Comparison of ENCODE assay signal across 18 cellular contexts in the genomic region with DNA sequence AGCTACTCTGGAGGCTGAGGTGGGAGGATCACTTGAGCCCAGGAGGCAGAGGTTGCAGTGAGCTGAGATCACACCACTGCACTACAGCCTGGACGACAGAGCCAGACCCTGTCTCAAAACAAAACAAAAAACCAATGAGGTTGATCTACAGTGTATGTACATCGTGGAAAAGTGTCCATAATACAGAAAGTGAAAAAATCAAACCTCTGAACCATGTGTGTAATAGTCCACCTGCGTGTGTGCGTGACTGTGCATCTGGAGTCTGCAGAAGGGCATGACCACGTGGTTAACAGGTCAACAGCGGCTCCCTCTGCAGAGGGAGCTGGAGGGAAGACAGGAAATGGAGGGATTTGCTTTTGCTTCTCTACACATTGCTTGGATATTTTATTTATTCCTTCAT. TPM values are rescaled to one million over a fixed set of nuclear protein-coding genes. Genes with fewer than 3 reads are reported as not detected.
DNase-seq lines count a peak whose midpoint lies in the region; ATAC-seq, FAIRE-seq and TF ChIP-seq lines count a peak whose summit lies in the region.
"Had no signal": no experiment of that assay in that cellular context is flagged by ENCODE, and none has a peak within 500 bp of the region (broad histone marks: within the 10 kb centered on the region; RNA-seq: fewer than 3 reads in every experiment).

No MANE protein-coding gene starts in this region.

- no peaks in the 10 kb centered on the region for H3K79me2 ChIP-seq in HepG2 (ENCODE audit: insufficient read depth, low read length)

- H3K27ac ChIP-seq in IMR-90 (ENCODE audit: insufficient read depth, low read length), result no peak overlapping the region
- no peak overlapping the region for H3K27ac ChIP-seq in HepG2 (ENCODE audit: extremely low read length, insufficient read depth, low read length)
- H3K27ac ChIP-seq: right atrium auricular region had no signal

- H3K18ac ChIP-seq in IMR-90 (ENCODE audit: low read depth, low read length), result no peak overlapping the region

- H3K4me1 Mint-ChIP-seq in activated naive CD8-positive, alpha-beta T cell treated with anti-CD3 and anti-CD28 coated beads, Interleukin-2, amount 50 U/mL, for 24 hours, result peaks cover 46% of the 10 kb centered on the region
- H3K4me1 Mint-ChIP-seq: natural killer cell had no signal

- BruUV-seq in IMR-90 (replicated peaks; lab: Mats Ljungman, UMichigan) (no TSS peak), HepG2 (replicated peaks; lab: Mats Ljungman, UMichigan) (no TSS peak)

- no peak overlapping the region for H2AK5ac ChIP-seq in IMR-90 (ENCODE audit: low read depth, low read length)

- no peak for TF ChIP-seq POLR2A in IMR-90 (IDR thresholded peaks at IDR 0.05; ENCODE audit: low read depth, low read length)
- TF ChIP-seq POLR2A in HepG2 (IDR thresholded peaks at IDR 0.05; ENCODE audit: insufficient read depth in 1 of 2, low read depth in 2 of 2, low read length in 2 of 2), result no peak
- TF ChIP-seq POLR2A in GM12892 (IDR thresholded peaks at IDR 0.05; ENCODE audit: low read depth, low read length), result no peak

- POLR2A ChIA-PET in IMR-90 (lab: Charles Lee; ENCODE audit: unreplicated experiment), result no interaction called here
- POLR2A ChIA-PET in HepG2 (lab: Yijun Ruan, JAX), result interaction anchor here (1.0 to 1.7 kb wide), 4 partner anchors 11 to 42 kb away, joined by 3 to 5 read pairs (median 4); partner anchors contain the start of gene ENO1

- no peak overlapping the region for H2AFZ ChIP-seq in IMR-90 (replicated peaks; ENCODE audit: low read length, poor library complexity)
- no peak overlapping the region for H2AFZ ChIP-seq in HepG2 (ENCODE audit: low read length)

- H3K4me2 ChIP-seq in IMR-90 (ENCODE audit: low read depth, low read length), result no peak overlapping the region
- H3K4me2 ChIP-seq in HepG2 (ENCODE audit: low read depth, low read length), result peak overlapping the region; percentile 30

- CTCF ChIA-PET in IMR-90 (lab: Yijun Ruan, JAX) (interaction anchor here (0.7 kb wide), 1 partner anchor 121 kb away, joined by 3 read pairs; no protein-coding TSS in a partner anchor), HepG2 (lab: Yijun Ruan, JAX; ENCODE audit: low intra/inter-chr PET ratio, low total read pairs) (no interaction called here)

- dilution Hi-C loops in IMR-90 (cut with HindIII; ENCODE audit: low sequenced_read_pairs, unreplicated experiment), result no loop called here

- H4K91ac ChIP-seq in IMR-90 (ENCODE audit: insufficient read depth, low read depth, low read length), result no peak overlapping the region

- H4K8ac ChIP-seq in IMR-90 (ENCODE audit: low read depth in 2 of 2, low read length in 2 of 2), result no peak overlapping the region

- no peaks in the 10 kb centered on the region for H3K79me1 ChIP-seq in IMR-90 (ENCODE audit: low read depth in 1 of 2, low read length in 2 of 2)

- H4K20me1 ChIP-seq in IMR-90 (ENCODE audit: insufficient read depth, low read length) (no peaks in the 10 kb centered on the region), HepG2 (ENCODE audit: insufficient read depth, low read length) (no peaks in the 10 kb centered on the region)

- H2BK120ac ChIP-seq in IMR-90 (ENCODE audit: low read depth, low read length), result no peak overlapping the region

- no peak overlapping the region for H2AK9ac ChIP-seq in IMR-90 (replicated peaks; ENCODE audit: low read depth, low read length, poor library complexity)

- no peak overlapping the region for H2BK5ac ChIP-seq in IMR-90 (ENCODE audit: low read depth, low read length, poor library complexity, severe bottlenecking)

- H3K14ac ChIP-seq in IMR-90 (replicated peaks; ENCODE audit: low read depth, low read length), result no peak overlapping the region

- WGBS in IMR-90 (ENCODE audit: extremely low coverage in 2 of 2, insufficient read length in 1 of 2), 2 experiments, result 100% methylated on average over 1 of the region's 6 CpGs; no CpG with 5 or more reads in 1 of the 2 experiments
- WGBS in HepG2 (ENCODE audit: low lambda C conversion rate), result 16% methylated on average over 6 of the region's 6 CpGs

- FAIRE-seq in HepG2 (lab: Jason Lieb, UNC), result peak; percentile 56
- no peak for FAIRE-seq in GM12892 (lab: Jason Lieb, UNC)
- FAIRE-seq: G401.6 had no signal

- H3K23ac ChIP-seq in IMR-90 (ENCODE audit: low read depth, low read length), result no peak overlapping the region

- H3K27me3 ChIP-seq in IMR-90 (ENCODE audit: control insufficient read depth, insufficient read depth, low read length) (peaks cover 2% of the 10 kb centered on the region; the same call in 1 of the 2 replicates), HepG2 (ENCODE audit: control insufficient read depth in 1 of 2, insufficient read depth in 2 of 2, low read length in 2 of 2) (no peaks in the 10 kb centered on the region)
- H3K27me3 ChIP-seq: right atrium auricular region had no signal

- DNase-seq in DMS53 treated with DMSO at 0.1 percent for 48 hours (lab: John Stamatoyannopoulos, UW; ENCODE audit: unreplicated experiment), result peak; percentile 75
- DNase-seq in IMR-90, result peak; percentile 51
- DNase-seq in activated naive CD8-positive, alpha-beta T cell treated with anti-CD3 and anti-CD28 coated beads, Interleukin-2, amount 50 U/mL, for 24 hours, result no peak
- DNase-seq in HepG2 (ENCODE audit: low spot score), result peak; percentile 45
- DNase-seq in GM12892 (ENCODE audit: insufficient read length), result no peak
- DNase-seq in C1 segment of cervical spinal cord (lab: John Stamatoyannopoulos, UW), result no peak
- no peak for DNase-seq in NCI-H2107 (lab: John Stamatoyannopoulos, UW)
- DNase-seq: head of caudate nucleus; left colon; natural killer cell; NCI-H1694 treated with DMSO at 0.1 percent for 48 hours; stimulated activated CD4-positive, alpha-beta T cell treated with anti-CD3 and anti-CD28 coated beads, Interleukin-2, amount 100 ng/mL, for 48 hours had no signal

- H3K9ac ChIP-seq in IMR-90 (ENCODE audit: low read depth, low read length) (no peak overlapping the region), HepG2 (ENCODE audit: insufficient read depth, low read depth, low read length) (no peak overlapping the region)

- ATAC-seq in IMR-90 (ENCODE audit: low read depth), result peak; percentile 24; the same call in 1 of the 2 replicates
- ATAC-seq in activated naive CD8-positive, alpha-beta T cell treated with anti-CD3 and anti-CD28 coated beads, Interleukin-2, amount 50 U/mL, for 24 hours, result peak; percentile 55
- peak; percentile 66 for ATAC-seq in HepG2
- ATAC-seq: left colon, natural killer cell had no signal

- H3K9me1 ChIP-seq in IMR-90 (ENCODE audit: insufficient read depth, low read length), result no peaks in the 10 kb centered on the region

- no peak for TF ChIP-seq EP300 in HepG2 (IDR thresholded peaks at IDR 0.05; ENCODE audit: low read depth in 2 of 2, low read length in 2 of 2)
- no peak for TF ChIP-seq EP300 in HepG2 (CRISPR knock-in tag; IDR thresholded peaks at IDR 0.05; ENCODE audit: borderline replicate concordance)

- H3K4ac ChIP-seq in IMR-90 (ENCODE audit: low read depth, low read length), result no peak overlapping the region

- H3K9me3 ChIP-seq in IMR-90 (ENCODE audit: control insufficient read depth, insufficient read depth, low read length) (peaks cover 4% of the 10 kb centered on the region), HepG2 (ENCODE audit: low read length) (no peaks in the 10 kb centered on the region)
- H3K9me3 ChIP-seq: right atrium auricular region had no signal

- H3K27ac Mint-ChIP-seq in activated naive CD8-positive, alpha-beta T cell treated with anti-CD3 and anti-CD28 coated beads, Interleukin-2, amount 50 U/mL, for 24 hours, result peak overlapping the region; percentile 68
- H3K27ac Mint-ChIP-seq: natural killer cell had no signal

- no peak overlapping the region for H4K5ac ChIP-seq in IMR-90 (ENCODE audit: low read depth, low read length)

- intact Hi-C loops in IMR-90 (cut with micrococcal nuclease) (no loop called here), HepG2 (cut with micrococcal nuclease; ENCODE audit: unreplicated experiment) (no loop called here)

- no peaks in the 10 kb centered on the region for H3K4me1 ChIP-seq in IMR-90 (ENCODE audit: control insufficient read depth, insufficient read depth, low read length)
- H3K4me1 ChIP-seq in HepG2 (ENCODE audit: insufficient read depth, low read length), result peaks cover 60% of the 10 kb centered on the region
- H3K4me1 ChIP-seq: right atrium auricular region had no signal

- peaks cover 27% of the 10 kb centered on the region for H3K36me3 Mint-ChIP-seq in activated naive CD8-positive, alpha-beta T cell treated with anti-CD3 and anti-CD28 coated beads, Interleukin-2, amount 50 U/mL, for 24 hours (ENCODE audit: low read depth)
- H3K36me3 Mint-ChIP-seq: activated naive CD4-positive, alpha-beta T cell treated with anti-CD3 and anti-CD28 coated beads, Interleukin-2, amount 50 U/mL, for 24 hours; CD14-positive monocyte; natural killer cell had no signal

- no peak overlapping the region for H3K56ac ChIP-seq in IMR-90 (ENCODE audit: extremely low read depth, insufficient read depth, low read length)

- no peaks in the 10 kb centered on the region for H3K27me3 Mint-ChIP-seq in activated naive CD8-positive, alpha-beta T cell treated with anti-CD3 and anti-CD28 coated beads, Interleukin-2, amount 50 U/mL, for 24 hours
- H3K27me3 Mint-ChIP-seq: activated naive CD4-positive, alpha-beta T cell treated with anti-CD3 and anti-CD28 coated beads, Interleukin-2, amount 50 U/mL, for 24 hours had no signal

- in situ Hi-C loops in IMR-90 (cut with MboI; ENCODE audit: low sequenced_read_pairs) (loop anchor here (25.0 kb wide), 1 partner anchor 576 kb away; no protein-coding TSS in a partner anchor), HepG2 (cut with HindIII; ENCODE audit: extremely low pct_ligation_motif_present, low pct_unique_long_range_greater_than_20kb) (no loop called here)

- H3K4me3 ChIP-seq in IMR-90 (ENCODE audit: insufficient read depth, low read depth, low read length) (no peak overlapping the region), HepG2 (replicated peaks in 1 of 3; ENCODE audit: insufficient read depth in 1 of 3, low read depth in 2 of 3, low read length in 3 of 3) (no peak overlapping the region)
- H3K4me3 ChIP-seq: right atrium auricular region had no signal

- no peaks in the 10 kb centered on the region for H3K9me3 Mint-ChIP-seq in activated naive CD8-positive, alpha-beta T cell treated with anti-CD3 and anti-CD28 coated beads, Interleukin-2, amount 50 U/mL, for 24 hours
- H3K9me3 Mint-ChIP-seq: activated naive CD4-positive, alpha-beta T cell treated with anti-CD3 and anti-CD28 coated beads, Interleukin-2, amount 50 U/mL, for 24 hours; natural killer cell had no signal

- H2BK15ac ChIP-seq in IMR-90 (ENCODE audit: low read depth, low read length), result no peak overlapping the region

- no peak for TF ChIP-seq RAD21 in IMR-90 (IDR thresholded peaks at IDR 0.05; ENCODE audit: low read length)
- TF ChIP-seq RAD21 in HepG2 (CRISPR knock-in tag; IDR thresholded peaks at IDR 0.05), result no peak

- no peak overlapping the region for H2BK20ac ChIP-seq in IMR-90 (ENCODE audit: low read depth, low read length)

- no peaks in the 10 kb centered on the region for H3K36me3 ChIP-seq in IMR-90 (ENCODE audit: control insufficient read depth, insufficient read depth, low read length)
- H3K36me3 ChIP-seq in HepG2 (replicated peaks in 1 of 2; ENCODE audit: control insufficient read depth in 1 of 2, insufficient read depth in 2 of 2, low read length in 2 of 2), result no peaks in the 10 kb centered on the region
- H3K36me3 ChIP-seq: right atrium auricular region had no signal

- no peak overlapping the region for H3K4me3 Mint-ChIP-seq in activated naive CD8-positive, alpha-beta T cell treated with anti-CD3 and anti-CD28 coated beads, Interleukin-2, amount 50 U/mL, for 24 hours
- H3K4me3 Mint-ChIP-seq: activated naive CD4-positive, alpha-beta T cell treated with anti-CD3 and anti-CD28 coated beads, Interleukin-2, amount 50 U/mL, for 24 hours; CD14-positive monocyte; natural killer cell had no signal

- no peak for TF ChIP-seq CTCF in IMR-90 (conservative IDR thresholded peaks at IDR 0.05; ENCODE audit: low read depth, low read length)
- TF ChIP-seq CTCF in HepG2 (CRISPR knock-in tag; IDR thresholded peaks at IDR 0.05), result peak; percentile 29; the same call in 1 of the 2 replicates

RNA-seq across cellular contexts. Expression of gene ENO1, which starts 32.4 kb away (rescaled TPM):
- 2,952 and 3,643 TPM in 2 replicates for total RNA-seq in IMR-90 (2012; rRNA removed)
- polyA plus RNA-seq in IMR-90 (2012; rRNA removed), result 2,094 and 2,125 TPM in 2 replicates
- 1,308 and 1,582 TPM in 2 replicates for polyA plus RNA-seq in IMR-90 (2012; cell fraction: cytosol; rRNA removed)
- polyA plus RNA-seq in IMR-90 (2012; cell fraction: nucleus; rRNA removed; ENCODE audit: low replicate concordance), result 1,133 and 1,170 TPM in 2 replicates
- 1,559 and 2,216 TPM in 2 replicates for total RNA-seq in HepG2 (2016; rRNA removed; fragmentation: Illumina TruSeq; extraction: Trizol)
- total RNA-seq in HepG2 (2016; cell fraction: cytosol; rRNA removed; fragmentation: Illumina TruSeq; extraction: Trizol; ENCODE audit: low read depth), result 233 and 251 TPM in 2 replicates
- 1,559 and 2,270 TPM in 2 replicates for total RNA-seq in HepG2 (2016; cell fraction: insoluble cytoplasmic fraction; rRNA removed; fragmentation: Illumina TruSeq; extraction: Trizol)
- 352 and 366 TPM in 2 replicates for total RNA-seq in HepG2 (2016; cell fraction: membrane; rRNA removed; fragmentation: Illumina TruSeq; extraction: Trizol)
- total RNA-seq in HepG2 (2016; cell fraction: nucleus; rRNA removed; fragmentation: Illumina TruSeq; extraction: Trizol), result 647 and 688 TPM in 2 replicates
- polyA plus RNA-seq in HepG2 (2011; rRNA removed), result 2,835 and 3,103 TPM in 2 replicates
- polyA plus RNA-seq in HepG2 (2011; cell fraction: cytosol; rRNA removed), result 2,814 and 3,536 TPM in 2 replicates
- polyA plus RNA-seq in HepG2 (2011; cell fraction: nucleus; rRNA removed), result 1,312 and 1,364 TPM in 2 replicates
- 2,599 and 3,087 TPM in 2 replicates for polyA plus RNA-seq in HepG2 (2012)
- 244 and 257 TPM in 2 replicates for polyA plus RNA-seq in HepG2 (2016; cell fraction: cytosol; fragmentation: Illumina TruSeq; extraction: Trizol; ENCODE audit: low read depth)
- polyA plus RNA-seq in HepG2 (2016; cell fraction: insoluble cytoplasmic fraction; fragmentation: Illumina TruSeq; extraction: Trizol; ENCODE audit: low read depth), result 2,184 and 2,214 TPM in 2 replicates
- 258 and 284 TPM in 2 replicates for polyA plus RNA-seq in HepG2 (2016; cell fraction: membrane; fragmentation: Illumina TruSeq; extraction: Trizol; ENCODE audit: low read depth)
- polyA plus RNA-seq in HepG2 (2016; cell fraction: nucleus; fragmentation: Illumina TruSeq; extraction: Trizol; ENCODE audit: insufficient read depth, low read depth), result 796 and 841 TPM in 2 replicates
- polyA minus RNA-seq in HepG2 (2011; rRNA and poly(A)+ RNA removed; ENCODE audit: low replicate concordance), result 4,265 and 4,548 TPM in 2 replicates
- polyA minus RNA-seq in HepG2 (2011; cell fraction: cytosol; rRNA and poly(A)+ RNA removed), result 2,231 and 2,479 TPM in 2 replicates
- 525 and 715 TPM in 2 replicates for polyA minus RNA-seq in HepG2 (2011; cell fraction: nucleus; rRNA and poly(A)+ RNA removed)
- 2,713 TPM for polyA plus RNA-seq in GM12892 (2012; ENCODE audit: missing spikeins)

RNA-seq across cellular contexts. Expression of gene CA6, which starts 34.8 kb away (rescaled TPM):
- total RNA-seq in IMR-90 (2012; rRNA removed) (not detected in 2 replicates), HepG2 (2016; rRNA removed; fragmentation: Illumina TruSeq; extraction: Trizol) (not detected in 2 replicates)
- polyA plus RNA-seq in IMR-90 (2012; rRNA removed) (not detected in 2 replicates), HepG2 (2011; rRNA removed) (not detected in 2 replicates)
- polyA plus RNA-seq in IMR-90 (2012; cell fraction: cytosol; rRNA removed), result not detected in 2 replicates
- not detected in 2 replicates for polyA plus RNA-seq in IMR-90 (2012; cell fraction: nucleus; rRNA removed; ENCODE audit: low replicate concordance)
- total RNA-seq in HepG2 (2016; cell fraction: cytosol; rRNA removed; fragmentation: Illumina TruSeq; extraction: Trizol; ENCODE audit: low read depth), result not detected in 2 replicates
- total RNA-seq in HepG2 (2016; cell fraction: insoluble cytoplasmic fraction; rRNA removed; fragmentation: Illumina TruSeq; extraction: Trizol), result not detected in 2 replicates
- total RNA-seq in HepG2 (2016; cell fraction: membrane; rRNA removed; fragmentation: Illumina TruSeq; extraction: Trizol), result not detected in 2 replicates
- total RNA-seq in HepG2 (2016; cell fraction: nucleus; rRNA removed; fragmentation: Illumina TruSeq; extraction: Trizol), result not detected in 2 replicates
- polyA plus RNA-seq in HepG2 (2011; cell fraction: cytosol; rRNA removed), result not detected in 2 replicates
- not detected in 2 replicates for polyA plus RNA-seq in HepG2 (2011; cell fraction: nucleus; rRNA removed)
- not detected in 2 replicates for polyA plus RNA-seq in HepG2 (2012)
- not detected in 2 replicates for polyA plus RNA-seq in HepG2 (2016; cell fraction: cytosol; fragmentation: Illumina TruSeq; extraction: Trizol; ENCODE audit: low read depth)
- polyA plus RNA-seq in HepG2 (2016; cell fraction: insoluble cytoplasmic fraction; fragmentation: Illumina TruSeq; extraction: Trizol; ENCODE audit: low read depth), result not detected in 2 replicates
- not detected in 2 replicates for polyA plus RNA-seq in HepG2 (2016; cell fraction: membrane; fragmentation: Illumina TruSeq; extraction: Trizol; ENCODE audit: low read depth)
- not detected in 2 replicates for polyA plus RNA-seq in HepG2 (2016; cell fraction: nucleus; fragmentation: Illumina TruSeq; extraction: Trizol; ENCODE audit: insufficient read depth, low read depth)
- polyA minus RNA-seq in HepG2 (2011; rRNA and poly(A)+ RNA removed; ENCODE audit: low replicate concordance), result not detected in 2 replicates
- not detected in 2 replicates for polyA minus RNA-seq in HepG2 (2011; cell fraction: cytosol; rRNA and poly(A)+ RNA removed)
- not detected in 2 replicates for polyA minus RNA-seq in HepG2 (2011; cell fraction: nucleus; rRNA and poly(A)+ RNA removed)
- not detected for polyA plus RNA-seq in GM12892 (2012; ENCODE audit: missing spikeins)
- total RNA-seq: epithelial cell of proximal tubule, left colon, natural killer cell, right atrium auricular region, urinary bladder had no signal
- polyA plus RNA-seq: CD14-positive monocyte, urinary bladder had no signal

Comparison
In these comparisons a context has a peak if more than half of its experiments do, and no peak if none do; other contexts are left out.
1. DNase-seq: peak in DMS53 treated with DMSO at 0.1 percent for 48 hours (single experiment), IMR-90 (single experiment) and HepG2 (single experiment); none in activated naive CD8-positive, alpha-beta T cell treated with anti-CD3 and anti-CD28 coated beads, Interleukin-2, amount 50 U/mL, for 24 hours (single experiment), GM12892 (single experiment), C1 segment of cervical spinal cord (0 of 14) and NCI-H2107 (single experiment).
2. Peak in every context shown above with its lines, with median percentiles within 50 percentile points of each other: ATAC-seq.